Comparison of ENCODE assay signal across 8 cellular contexts in the genomic region with DNA sequence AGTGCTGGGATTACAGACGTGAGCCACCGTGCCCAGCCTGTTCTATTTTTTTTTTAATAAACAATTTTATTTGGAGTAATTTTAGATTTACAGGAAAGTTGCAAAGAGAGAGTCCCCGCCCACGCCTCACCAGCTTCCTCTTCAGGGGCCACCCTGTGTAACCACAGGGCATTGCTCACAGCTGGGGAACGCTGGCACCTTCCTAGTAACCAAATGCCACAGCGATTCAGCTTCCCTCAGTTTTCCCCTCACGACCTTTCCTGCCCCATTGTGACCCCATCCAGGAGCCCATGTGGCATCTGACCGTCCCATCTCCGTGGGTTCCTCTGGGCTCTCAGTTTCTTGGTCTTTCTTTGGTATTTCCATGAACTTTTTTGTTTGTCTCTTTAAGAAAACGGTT.
A peak's percentile ranks its signal among the peaks of the same experiment; 100 is the strongest.
DNase-seq lines count a peak whose midpoint lies in the region; ATAC-seq and TF ChIP-seq lines count a peak whose summit lies in the region.

No MANE protein-coding gene starts in this region.

- TF ChIP-seq CTCF in HL-60 (IDR thresholded peaks at IDR 0.05; ENCODE audit: insufficient read depth, low read length) (no peak), MCF 10A (IDR thresholded peaks at IDR 0.05; ENCODE audit: unreplicated experiment) (no peak), GM10248 (IDR thresholded peaks at IDR 0.05; ENCODE audit: control extremely low read depth, extremely low read depth, low read depth, missing control alignments) (no peak)

- H3K4me3 ChIP-seq in HL-60 (replicated peaks; ENCODE audit: insufficient read depth, low read length): no peak overlapping the region

- peak in 1 of 2 experiments; percentile 94 for DNase-seq in HL-60 (ENCODE audit: low read depth in 1 of 2, low spot score in 1 of 2)
- peak; percentile 56 for DNase-seq in T1000 (lab: John Stamatoyannopoulos, UW)
- DNase-seq in MCF 10A (ENCODE audit: unreplicated experiment): peak; percentile 89
- DNase-seq in posterior vena cava (ENCODE audit: low spot score): peak; percentile 91
- no peak for DNase-seq in GM10248 (ENCODE audit: extremely low spot score)
- no peak for DNase-seq in erythroblast (lab: John Stamatoyannopoulos, UW)

- no peaks in the 10 kb centered on the region for H3K36me3 Mint-ChIP-seq in MCF 10A (ENCODE audit: insufficient read depth, unreplicated experiment)

- H3K4me3 Mint-ChIP-seq in MCF 10A (ENCODE audit: unreplicated experiment): peak overlapping the region; percentile 3

- H3K27me3 ChIP-seq in HL-60 (ENCODE audit: insufficient read depth, poor library complexity, severe bottlenecking): no peaks in the 10 kb centered on the region

- no peaks in the 10 kb centered on the region for H3K9me3 Mint-ChIP-seq in MCF 10A (ENCODE audit: unreplicated experiment)

- H3K4me1 Mint-ChIP-seq in MCF 10A (ENCODE audit: insufficient read depth, unreplicated experiment): peaks cover 18% of the 10 kb centered on the region

- POLR2A ChIA-PET in MCF 10A (lab: Yijun Ruan, JAX): interaction anchor here (0.8 to 5.8 kb wide), 10 partner anchors 9 to 711 kb away, joined by 3 to 53 read pairs (median 4); a partner anchor contains a TSS
- POLR2A ChIA-PET in GM10248 (lab: Yijun Ruan, JAX): interaction anchor here (8.6 kb wide), 1 partner anchor 142 kb away, joined by 208 read pairs; a partner anchor contains a TSS

- peak overlapping the region; percentile 97 for H3K27ac ChIP-seq in HL-60 (replicated peaks)

- no peak for ATAC-seq in GM19023 (IDR thresholded peaks at IDR 0.05; ENCODE audit: unreplicated experiment)
- no peak for ATAC-seq in GM21825 (IDR thresholded peaks at IDR 0.05; ENCODE audit: unreplicated experiment)

- BruUV-seq in MCF 10A (replicated peaks; lab: Mats Ljungman, UMichigan): no TSS peak

- intact Hi-C loops in MCF 10A (cut with micrococcal nuclease) (loop anchor here (5.0 to 10.0 kb wide), 2 partner anchors 344 to 451 kb away; no protein-coding TSS in a partner anchor), posterior vena cava (cut with DNase I) (no loop called here)

- no peaks in the 10 kb centered on the region for H3K27me3 Mint-ChIP-seq in MCF 10A (ENCODE audit: insufficient read depth, unreplicated experiment)

- TF ChIP-seq POLR2A in erythroblast (IDR thresholded peaks at IDR 0.05; ENCODE audit: low read length): no peak

- peak overlapping the region; percentile 95 for H3K27ac Mint-ChIP-seq in MCF 10A (ENCODE audit: low read depth, unreplicated experiment)

- CTCF ChIA-PET in MCF 10A (lab: Yijun Ruan, JAX): interaction anchor here (0.8 to 7.2 kb wide), 4 partner anchors 10 to 140 kb away, joined by 3 to 45 read pairs (median 4); no protein-coding TSS in a partner anchor
- CTCF ChIA-PET in GM10248 (lab: Yijun Ruan, JAX): interaction anchor here (0.8 to 13.4 kb wide), 4 partner anchors 8 to 143 kb away, joined by 3 to 109 read pairs (median 58); a partner anchor contains a TSS

Comparison
In these comparisons a context has a peak if more than half of its experiments do, and no peak if none do; other contexts are left out.
1. DNase-seq: peak in T1000 (single experiment), MCF 10A (single experiment) and posterior vena cava (single experiment); none in GM10248 (single experiment) and erythroblast (0 of 2).